Comparison of ENCODE assay signal across 1 cellular context in the genomic region with DNA sequence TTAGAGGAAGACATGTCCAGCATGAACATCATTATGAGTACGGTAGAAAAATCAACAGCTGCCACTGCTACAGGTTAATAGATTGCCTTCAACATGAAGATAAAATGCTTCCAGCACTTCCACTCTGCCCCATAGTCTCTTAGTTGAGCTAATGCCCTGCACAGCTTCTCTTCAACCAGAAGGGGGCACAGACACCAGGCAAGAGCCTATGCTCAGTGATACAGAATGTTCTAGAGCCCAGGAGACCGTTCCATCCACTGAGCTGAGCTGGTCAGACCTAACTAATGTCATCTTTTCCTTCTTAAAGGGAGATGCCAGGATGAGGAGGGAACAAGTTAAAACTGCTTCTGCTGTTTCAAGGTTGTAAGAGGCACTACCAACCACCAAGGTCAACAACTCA.
TF ChIP-seq lines count a peak whose summit lies in the region.

No MANE protein-coding gene starts in this region.

TF ChIP-seq in H1, 55 proteins besides CTCF, POLR2A, EP300 and RAD21:
- TF ChIP-seq CHD1 (IDR thresholded peaks at IDR 0.05; ENCODE audit: low read depth, low read length) (no peak), SIRT6 (IDR thresholded peaks at IDR 0.05; ENCODE audit: low read length) (no peak), POLR2AphosphoS5 (IDR thresholded peaks at IDR 0.05; ENCODE audit: low read depth, low read length) (no peak), HDAC2 (IDR thresholded peaks at IDR 0.05; ENCODE audit: borderline replicate concordance in 1 of 2, low read depth in 2 of 2, low read length in 2 of 2) (no peak), RFX5 (IDR thresholded peaks at IDR 0.05; ENCODE audit: borderline replicate concordance, low read depth, low read length) (no peak), CTBP2 (IDR thresholded peaks at IDR 0.05; ENCODE audit: borderline replicate concordance, insufficient read depth, insufficient read length, low read length) (no peak), BRCA1 (IDR thresholded peaks at IDR 0.05; ENCODE audit: low read depth, low read length) (no peak), JUN (IDR thresholded peaks at IDR 0.05; ENCODE audit: low read depth, low read length) (no peak), TAF1 (IDR thresholded peaks at IDR 0.05; ENCODE audit: low read depth, low read length) (no peak), YY1 (IDR thresholded peaks at IDR 0.05; ENCODE audit: low read depth, low read length) (no peak), CHD2 (IDR thresholded peaks at IDR 0.05; ENCODE audit: low read length) (no peak), JUND (IDR thresholded peaks at IDR 0.05; ENCODE audit: low read length) (no peak)
- TF ChIP-seq, protein P1, sequence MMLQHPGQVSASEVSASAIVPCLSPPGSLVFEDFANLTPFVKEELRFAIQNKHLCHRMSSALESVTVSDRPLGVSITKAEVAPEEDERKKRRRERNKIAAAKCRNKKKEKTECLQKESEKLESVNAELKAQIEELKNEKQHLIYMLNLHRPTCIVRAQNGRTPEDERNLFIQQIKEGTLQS (IDR thresholded peaks at IDR 0.05; ENCODE audit: insufficient read depth, low read depth, low read length) = no peak
- TF ChIP-seq, protein P2, sequence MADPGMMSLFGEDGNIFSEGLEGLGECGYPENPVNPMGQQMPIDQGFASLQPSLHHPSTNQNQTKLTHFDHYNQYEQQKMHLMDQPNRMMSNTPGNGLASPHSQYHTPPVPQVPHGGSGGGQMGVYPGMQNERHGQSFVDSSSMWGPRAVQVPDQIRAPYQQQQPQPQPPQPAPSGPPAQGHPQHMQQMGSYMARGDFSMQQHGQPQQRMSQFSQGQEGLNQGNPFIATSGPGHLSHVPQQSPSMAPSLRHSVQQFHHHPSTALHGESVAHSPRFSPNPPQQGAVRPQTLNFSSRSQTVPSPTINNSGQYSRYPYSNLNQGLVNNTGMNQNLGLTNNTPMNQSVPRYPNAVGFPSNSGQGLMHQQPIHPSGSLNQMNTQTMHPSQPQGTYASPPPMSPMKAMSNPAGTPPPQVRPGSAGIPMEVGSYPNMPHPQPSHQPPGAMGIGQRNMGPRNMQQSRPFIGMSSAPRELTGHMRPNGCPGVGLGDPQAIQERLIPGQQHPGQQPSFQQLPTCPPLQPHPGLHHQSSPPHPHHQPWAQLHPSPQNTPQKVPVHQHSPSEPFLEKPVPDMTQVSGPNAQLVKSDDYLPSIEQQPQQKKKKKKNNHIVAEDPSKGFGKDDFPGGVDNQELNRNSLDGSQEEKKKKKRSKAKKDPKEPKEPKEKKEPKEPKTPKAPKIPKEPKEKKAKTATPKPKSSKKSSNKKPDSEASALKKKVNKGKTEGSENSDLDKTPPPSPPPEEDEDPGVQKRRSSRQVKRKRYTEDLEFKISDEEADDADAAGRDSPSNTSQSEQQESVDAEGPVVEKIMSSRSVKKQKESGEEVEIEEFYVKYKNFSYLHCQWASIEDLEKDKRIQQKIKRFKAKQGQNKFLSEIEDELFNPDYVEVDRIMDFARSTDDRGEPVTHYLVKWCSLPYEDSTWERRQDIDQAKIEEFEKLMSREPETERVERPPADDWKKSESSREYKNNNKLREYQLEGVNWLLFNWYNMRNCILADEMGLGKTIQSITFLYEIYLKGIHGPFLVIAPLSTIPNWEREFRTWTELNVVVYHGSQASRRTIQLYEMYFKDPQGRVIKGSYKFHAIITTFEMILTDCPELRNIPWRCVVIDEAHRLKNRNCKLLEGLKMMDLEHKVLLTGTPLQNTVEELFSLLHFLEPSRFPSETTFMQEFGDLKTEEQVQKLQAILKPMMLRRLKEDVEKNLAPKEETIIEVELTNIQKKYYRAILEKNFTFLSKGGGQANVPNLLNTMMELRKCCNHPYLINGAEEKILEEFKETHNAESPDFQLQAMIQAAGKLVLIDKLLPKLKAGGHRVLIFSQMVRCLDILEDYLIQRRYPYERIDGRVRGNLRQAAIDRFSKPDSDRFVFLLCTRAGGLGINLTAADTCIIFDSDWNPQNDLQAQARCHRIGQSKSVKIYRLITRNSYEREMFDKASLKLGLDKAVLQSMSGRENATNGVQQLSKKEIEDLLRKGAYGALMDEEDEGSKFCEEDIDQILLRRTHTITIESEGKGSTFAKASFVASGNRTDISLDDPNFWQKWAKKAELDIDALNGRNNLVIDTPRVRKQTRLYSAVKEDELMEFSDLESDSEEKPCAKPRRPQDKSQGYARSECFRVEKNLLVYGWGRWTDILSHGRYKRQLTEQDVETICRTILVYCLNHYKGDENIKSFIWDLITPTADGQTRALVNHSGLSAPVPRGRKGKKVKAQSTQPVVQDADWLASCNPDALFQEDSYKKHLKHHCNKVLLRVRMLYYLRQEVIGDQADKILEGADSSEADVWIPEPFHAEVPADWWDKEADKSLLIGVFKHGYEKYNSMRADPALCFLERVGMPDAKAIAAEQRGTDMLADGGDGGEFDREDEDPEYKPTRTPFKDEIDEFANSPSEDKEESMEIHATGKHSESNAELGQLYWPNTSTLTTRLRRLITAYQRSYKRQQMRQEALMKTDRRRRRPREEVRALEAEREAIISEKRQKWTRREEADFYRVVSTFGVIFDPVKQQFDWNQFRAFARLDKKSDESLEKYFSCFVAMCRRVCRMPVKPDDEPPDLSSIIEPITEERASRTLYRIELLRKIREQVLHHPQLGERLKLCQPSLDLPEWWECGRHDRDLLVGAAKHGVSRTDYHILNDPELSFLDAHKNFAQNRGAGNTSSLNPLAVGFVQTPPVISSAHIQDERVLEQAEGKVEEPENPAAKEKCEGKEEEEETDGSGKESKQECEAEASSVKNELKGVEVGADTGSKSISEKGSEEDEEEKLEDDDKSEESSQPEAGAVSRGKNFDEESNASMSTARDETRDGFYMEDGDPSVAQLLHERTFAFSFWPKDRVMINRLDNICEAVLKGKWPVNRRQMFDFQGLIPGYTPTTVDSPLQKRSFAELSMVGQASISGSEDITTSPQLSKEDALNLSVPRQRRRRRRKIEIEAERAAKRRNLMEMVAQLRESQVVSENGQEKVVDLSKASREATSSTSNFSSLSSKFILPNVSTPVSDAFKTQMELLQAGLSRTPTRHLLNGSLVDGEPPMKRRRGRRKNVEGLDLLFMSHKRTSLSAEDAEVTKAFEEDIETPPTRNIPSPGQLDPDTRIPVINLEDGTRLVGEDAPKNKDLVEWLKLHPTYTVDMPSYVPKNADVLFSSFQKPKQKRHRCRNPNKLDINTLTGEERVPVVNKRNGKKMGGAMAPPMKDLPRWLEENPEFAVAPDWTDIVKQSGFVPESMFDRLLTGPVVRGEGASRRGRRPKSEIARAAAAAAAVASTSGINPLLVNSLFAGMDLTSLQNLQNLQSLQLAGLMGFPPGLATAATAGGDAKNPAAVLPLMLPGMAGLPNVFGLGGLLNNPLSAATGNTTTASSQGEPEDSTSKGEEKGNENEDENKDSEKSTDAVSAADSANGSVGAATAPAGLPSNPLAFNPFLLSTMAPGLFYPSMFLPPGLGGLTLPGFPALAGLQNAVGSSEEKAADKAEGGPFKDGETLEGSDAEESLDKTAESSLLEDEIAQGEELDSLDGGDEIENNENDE (IDR thresholded peaks at IDR 0.05; ENCODE audit: insufficient replicate concordance, low read length) = no peak
TF ChIP-seq in H1: peak in this region for 0.
